In the genomic region with DNA sequence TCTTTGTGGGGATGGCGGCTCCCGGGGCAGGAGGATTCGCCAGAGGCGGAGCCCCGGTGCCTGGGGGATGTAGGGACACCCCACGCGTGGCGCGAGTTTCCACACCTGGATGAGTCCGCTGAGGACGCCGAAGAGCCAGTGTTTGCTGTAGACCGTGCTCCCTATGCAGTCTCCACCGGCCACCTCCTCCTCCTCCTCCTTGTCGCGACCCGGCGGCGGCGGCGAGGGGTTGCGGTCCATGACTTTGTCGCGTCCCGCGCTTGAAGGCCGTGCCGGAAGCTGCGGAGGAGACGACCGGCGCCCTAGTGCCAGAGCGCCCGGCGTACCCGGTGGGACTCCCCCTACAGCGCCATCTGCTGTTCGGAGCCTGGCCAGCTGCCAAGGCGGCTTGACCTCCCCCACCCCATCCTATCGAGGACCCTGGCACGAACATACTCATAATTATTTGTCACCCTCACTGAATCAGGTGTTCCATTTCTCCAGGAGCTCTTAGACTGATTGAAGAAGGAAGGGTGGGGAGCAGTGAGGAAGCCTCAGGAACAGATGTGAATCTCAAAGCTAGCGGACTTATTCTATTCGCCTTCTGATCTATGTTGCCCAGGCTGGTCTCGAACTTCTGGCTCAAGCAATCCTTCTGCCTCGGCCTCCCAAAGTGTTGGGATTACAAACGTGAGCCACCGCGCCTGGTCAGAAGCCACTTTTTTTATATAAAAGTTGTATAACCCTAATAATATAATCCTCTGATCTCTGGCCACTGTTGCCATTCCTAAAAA, we compare ENCODE assay signal across 1 cellular context.
TF ChIP-seq lines count a peak whose summit lies in the region.

A gene with protein sequence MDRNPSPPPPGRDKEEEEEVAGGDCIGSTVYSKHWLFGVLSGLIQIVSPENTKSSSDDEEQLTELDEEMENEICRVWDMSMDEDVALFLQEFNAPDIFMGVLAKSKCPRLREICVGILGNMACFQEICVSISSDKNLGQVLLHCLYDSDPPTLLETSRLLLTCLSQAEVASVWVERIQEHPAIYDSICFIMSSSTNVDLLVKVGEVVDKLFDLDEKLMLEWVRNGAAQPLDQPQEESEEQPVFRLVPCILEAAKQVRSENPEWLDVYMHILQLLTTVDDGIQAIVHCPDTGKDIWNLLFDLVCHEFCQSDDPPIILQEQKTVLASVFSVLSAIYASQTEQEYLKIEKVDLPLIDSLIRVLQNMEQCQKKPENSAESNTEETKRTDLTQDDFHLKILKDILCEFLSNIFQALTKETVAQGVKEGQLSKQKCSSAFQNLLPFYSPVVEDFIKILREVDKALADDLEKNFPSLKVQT (minus strand): TSS at position 281 of the 773 bp plus-strand sequence. CDS start 41 bp downstream, at position 240.

TF ChIP-seq in HepG2, 621 proteins besides CTCF, POLR2A, EP300 and RAD21 (continued from another document and continues in another):
- TF ChIP-seq, protein P1, sequence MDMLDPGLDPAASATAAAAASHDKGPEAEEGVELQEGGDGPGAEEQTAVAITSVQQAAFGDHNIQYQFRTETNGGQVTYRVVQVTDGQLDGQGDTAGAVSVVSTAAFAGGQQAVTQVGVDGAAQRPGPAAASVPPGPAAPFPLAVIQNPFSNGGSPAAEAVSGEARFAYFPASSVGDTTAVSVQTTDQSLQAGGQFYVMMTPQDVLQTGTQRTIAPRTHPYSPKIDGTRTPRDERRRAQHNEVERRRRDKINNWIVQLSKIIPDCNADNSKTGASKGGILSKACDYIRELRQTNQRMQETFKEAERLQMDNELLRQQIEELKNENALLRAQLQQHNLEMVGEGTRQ (IDR thresholded peaks at IDR 0.05; ENCODE audit: low read depth, low read length) = no peak
- TF ChIP-seq, protein P1 (CRISPR knock-in tag; IDR thresholded peaks at IDR 0.05; ENCODE audit: borderline replicate concordance) = no peak; the same call in 1 of the 2 replicates
- TF ChIP-seq NRL (CRISPR knock-in tag; IDR thresholded peaks at IDR 0.05; ENCODE audit: borderline replicate concordance) (peak; percentile 89), RFX1 (IDR thresholded peaks at IDR 0.05) (no peak), ZNF33A (CRISPR knock-in tag; IDR thresholded peaks at IDR 0.05; ENCODE audit: borderline replicate concordance) (no peak), RORA (CRISPR knock-in tag; IDR thresholded peaks at IDR 0.05) (no peak), SOX5 (CRISPR knock-in tag; IDR thresholded peaks at IDR 0.05; ENCODE audit: borderline replicate concordance) (peak; percentile 24; the same call in 1 of the 2 replicates), SRF (IDR thresholded peaks at IDR 0.05; ENCODE audit: low read depth, low read length) (no peak), ARID2 (CRISPR knock-in tag; IDR thresholded peaks at IDR 0.05; ENCODE audit: borderline replicate concordance) (0 out of 2 replicates have a peak, but pooled peaks have one; percentile 32), ZNF660 (CRISPR knock-in tag; IDR thresholded peaks at IDR 0.05; ENCODE audit: borderline replicate concordance, low read depth) (no peak), ZNF773 (CRISPR knock-in tag; IDR thresholded peaks at IDR 0.05; ENCODE audit: borderline replicate concordance) (no peak), CBX1 (IDR thresholded peaks at IDR 0.05; ENCODE audit: low read depth) (peak; percentile 73), ZNF468 (CRISPR knock-in tag; IDR thresholded peaks at IDR 0.05) (no peak), GABPA (IDR thresholded peaks at IDR 0.05; ENCODE audit: low read depth, low read length) (peak; percentile 77), GABPA (CRISPR knock-in tag; IDR thresholded peaks at IDR 0.05; ENCODE audit: low read depth) (peak; percentile 91), SP1 (IDR thresholded peaks at IDR 0.05) (no peak), SP1 (CRISPR knock-in tag; IDR thresholded peaks at IDR 0.05) (peak; percentile 15; the same call in 1 of the 2 replicates), KDM4B (CRISPR knock-in tag; IDR thresholded peaks at IDR 0.05) (peak; percentile 90; the same call in 1 of the 2 replicates), ZNF317 (CRISPR knock-in tag; IDR thresholded peaks at IDR 0.05) (peak; percentile 64; the same call in 1 of the 2 replicates), ZNF678 (CRISPR knock-in tag; IDR thresholded peaks at IDR 0.05) (peak; percentile 76; the same call in 1 of the 2 replicates), ZNF24 (IDR thresholded peaks at IDR 0.05) (no peak), ZNF546 (CRISPR knock-in tag; conservative IDR thresholded peaks at IDR 0.05) (peak; percentile 45; the same call in 1 of the 2 replicates), SPEN (CRISPR knock-in tag; IDR thresholded peaks at IDR 0.05; ENCODE audit: low read depth) (peak; percentile 97), ZNF747 (CRISPR knock-in tag; IDR thresholded peaks at IDR 0.05; ENCODE audit: borderline replicate concordance) (no peak), ZNF556 (CRISPR knock-in tag; IDR thresholded peaks at IDR 0.05; ENCODE audit: borderline replicate concordance) (peak; percentile 88), SP140L (CRISPR knock-in tag; IDR thresholded peaks at IDR 0.05; ENCODE audit: borderline replicate concordance) (no peak), NR1H2 (CRISPR knock-in tag; IDR thresholded peaks at IDR 0.05; ENCODE audit: borderline replicate concordance, low read depth) (no peak), NFE2L2 (IDR thresholded peaks at IDR 0.05; ENCODE audit: low read length) (no peak), AKAP8 (CRISPR knock-in tag; IDR thresholded peaks at IDR 0.05) (0 out of 2 replicates have a peak, but pooled peaks have one; percentile 41), ZNF703 (CRISPR knock-in tag; IDR thresholded peaks at IDR 0.05; ENCODE audit: borderline replicate concordance) (no peak; the same call in 1 of the 2 replicates), HDAC2 (CRISPR knock-in tag; IDR thresholded peaks at IDR 0.05) (peak; percentile 74), TRIM24 (CRISPR knock-in tag; IDR thresholded peaks at IDR 0.05) (no peak)
- TF ChIP-seq, protein P2, sequence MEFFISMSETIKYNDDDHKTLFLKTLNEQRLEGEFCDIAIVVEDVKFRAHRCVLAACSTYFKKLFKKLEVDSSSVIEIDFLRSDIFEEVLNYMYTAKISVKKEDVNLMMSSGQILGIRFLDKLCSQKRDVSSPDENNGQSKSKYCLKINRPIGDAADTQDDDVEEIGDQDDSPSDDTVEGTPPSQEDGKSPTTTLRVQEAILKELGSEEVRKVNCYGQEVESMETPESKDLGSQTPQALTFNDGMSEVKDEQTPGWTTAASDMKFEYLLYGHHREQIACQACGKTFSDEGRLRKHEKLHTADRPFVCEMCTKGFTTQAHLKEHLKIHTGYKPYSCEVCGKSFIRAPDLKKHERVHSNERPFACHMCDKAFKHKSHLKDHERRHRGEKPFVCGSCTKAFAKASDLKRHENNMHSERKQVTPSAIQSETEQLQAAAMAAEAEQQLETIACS (CRISPR knock-in tag; IDR thresholded peaks at IDR 0.05) = no peak
- TF ChIP-seq, protein P3, sequence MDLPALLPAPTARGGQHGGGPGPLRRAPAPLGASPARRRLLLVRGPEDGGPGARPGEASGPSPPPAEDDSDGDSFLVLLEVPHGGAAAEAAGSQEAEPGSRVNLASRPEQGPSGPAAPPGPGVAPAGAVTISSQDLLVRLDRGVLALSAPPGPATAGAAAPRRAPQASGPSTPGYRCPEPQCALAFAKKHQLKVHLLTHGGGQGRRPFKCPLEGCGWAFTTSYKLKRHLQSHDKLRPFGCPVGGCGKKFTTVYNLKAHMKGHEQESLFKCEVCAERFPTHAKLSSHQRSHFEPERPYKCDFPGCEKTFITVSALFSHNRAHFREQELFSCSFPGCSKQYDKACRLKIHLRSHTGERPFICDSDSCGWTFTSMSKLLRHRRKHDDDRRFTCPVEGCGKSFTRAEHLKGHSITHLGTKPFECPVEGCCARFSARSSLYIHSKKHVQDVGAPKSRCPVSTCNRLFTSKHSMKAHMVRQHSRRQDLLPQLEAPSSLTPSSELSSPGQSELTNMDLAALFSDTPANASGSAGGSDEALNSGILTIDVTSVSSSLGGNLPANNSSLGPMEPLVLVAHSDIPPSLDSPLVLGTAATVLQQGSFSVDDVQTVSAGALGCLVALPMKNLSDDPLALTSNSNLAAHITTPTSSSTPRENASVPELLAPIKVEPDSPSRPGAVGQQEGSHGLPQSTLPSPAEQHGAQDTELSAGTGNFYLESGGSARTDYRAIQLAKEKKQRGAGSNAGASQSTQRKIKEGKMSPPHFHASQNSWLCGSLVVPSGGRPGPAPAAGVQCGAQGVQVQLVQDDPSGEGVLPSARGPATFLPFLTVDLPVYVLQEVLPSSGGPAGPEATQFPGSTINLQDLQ (CRISPR knock-in tag; IDR thresholded peaks at IDR 0.05) = peak; percentile 79; the same call in 1 of the 2 replicates
- TF ChIP-seq, protein P4, sequence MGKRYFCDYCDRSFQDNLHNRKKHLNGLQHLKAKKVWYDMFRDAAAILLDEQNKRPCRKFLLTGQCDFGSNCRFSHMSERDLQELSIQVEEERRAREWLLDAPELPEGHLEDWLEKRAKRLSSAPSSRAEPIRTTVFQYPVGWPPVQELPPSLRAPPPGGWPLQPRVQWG (CRISPR knock-in tag; IDR thresholded peaks at IDR 0.05; ENCODE audit: borderline replicate concordance, low read depth) = no peak
- TF ChIP-seq, protein P5, sequence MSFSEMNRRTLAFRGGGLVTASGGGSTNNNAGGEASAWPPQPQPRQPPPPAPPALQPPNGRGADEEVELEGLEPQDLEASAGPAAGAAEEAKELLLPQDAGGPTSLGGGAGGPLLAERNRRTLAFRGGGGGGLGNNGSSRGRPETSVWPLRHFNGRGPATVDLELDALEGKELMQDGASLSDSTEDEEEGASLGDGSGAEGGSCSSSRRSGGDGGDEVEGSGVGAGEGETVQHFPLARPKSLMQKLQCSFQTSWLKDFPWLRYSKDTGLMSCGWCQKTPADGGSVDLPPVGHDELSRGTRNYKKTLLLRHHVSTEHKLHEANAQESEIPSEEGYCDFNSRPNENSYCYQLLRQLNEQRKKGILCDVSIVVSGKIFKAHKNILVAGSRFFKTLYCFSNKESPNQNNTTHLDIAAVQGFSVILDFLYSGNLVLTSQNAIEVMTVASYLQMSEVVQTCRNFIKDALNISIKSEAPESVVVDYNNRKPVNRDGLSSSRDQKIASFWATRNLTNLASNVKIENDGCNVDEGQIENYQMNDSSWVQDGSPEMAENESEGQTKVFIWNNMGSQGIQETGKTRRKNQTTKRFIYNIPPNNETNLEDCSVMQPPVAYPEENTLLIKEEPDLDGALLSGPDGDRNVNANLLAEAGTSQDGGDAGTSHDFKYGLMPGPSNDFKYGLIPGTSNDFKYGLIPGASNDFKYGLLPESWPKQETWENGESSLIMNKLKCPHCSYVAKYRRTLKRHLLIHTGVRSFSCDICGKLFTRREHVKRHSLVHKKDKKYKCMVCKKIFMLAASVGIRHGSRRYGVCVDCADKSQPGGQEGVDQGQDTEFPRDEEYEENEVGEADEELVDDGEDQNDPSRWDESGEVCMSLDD (CRISPR knock-in tag; IDR thresholded peaks at IDR 0.05; ENCODE audit: borderline replicate concordance) = no peak
- TF ChIP-seq, protein P6, sequence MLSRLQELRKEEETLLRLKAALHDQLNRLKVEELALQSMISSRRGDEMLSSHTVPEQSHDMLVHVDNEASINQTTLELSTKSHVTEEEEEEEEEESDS (CRISPR knock-in tag; IDR thresholded peaks at IDR 0.05; ENCODE audit: borderline replicate concordance) = no peak
- TF ChIP-seq, protein P7, sequence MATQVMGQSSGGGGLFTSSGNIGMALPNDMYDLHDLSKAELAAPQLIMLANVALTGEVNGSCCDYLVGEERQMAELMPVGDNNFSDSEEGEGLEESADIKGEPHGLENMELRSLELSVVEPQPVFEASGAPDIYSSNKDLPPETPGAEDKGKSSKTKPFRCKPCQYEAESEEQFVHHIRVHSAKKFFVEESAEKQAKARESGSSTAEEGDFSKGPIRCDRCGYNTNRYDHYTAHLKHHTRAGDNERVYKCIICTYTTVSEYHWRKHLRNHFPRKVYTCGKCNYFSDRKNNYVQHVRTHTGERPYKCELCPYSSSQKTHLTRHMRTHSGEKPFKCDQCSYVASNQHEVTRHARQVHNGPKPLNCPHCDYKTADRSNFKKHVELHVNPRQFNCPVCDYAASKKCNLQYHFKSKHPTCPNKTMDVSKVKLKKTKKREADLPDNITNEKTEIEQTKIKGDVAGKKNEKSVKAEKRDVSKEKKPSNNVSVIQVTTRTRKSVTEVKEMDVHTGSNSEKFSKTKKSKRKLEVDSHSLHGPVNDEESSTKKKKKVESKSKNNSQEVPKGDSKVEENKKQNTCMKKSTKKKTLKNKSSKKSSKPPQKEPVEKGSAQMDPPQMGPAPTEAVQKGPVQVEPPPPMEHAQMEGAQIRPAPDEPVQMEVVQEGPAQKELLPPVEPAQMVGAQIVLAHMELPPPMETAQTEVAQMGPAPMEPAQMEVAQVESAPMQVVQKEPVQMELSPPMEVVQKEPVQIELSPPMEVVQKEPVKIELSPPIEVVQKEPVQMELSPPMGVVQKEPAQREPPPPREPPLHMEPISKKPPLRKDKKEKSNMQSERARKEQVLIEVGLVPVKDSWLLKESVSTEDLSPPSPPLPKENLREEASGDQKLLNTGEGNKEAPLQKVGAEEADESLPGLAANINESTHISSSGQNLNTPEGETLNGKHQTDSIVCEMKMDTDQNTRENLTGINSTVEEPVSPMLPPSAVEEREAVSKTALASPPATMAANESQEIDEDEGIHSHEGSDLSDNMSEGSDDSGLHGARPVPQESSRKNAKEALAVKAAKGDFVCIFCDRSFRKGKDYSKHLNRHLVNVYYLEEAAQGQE (IDR thresholded peaks at IDR 0.05; ENCODE audit: borderline replicate concordance in 1 of 2, low read depth in 1 of 2, low read length in 2 of 2) = peak in 1 of 2 experiments; percentile 28; a peak in 2 of 4 replicates
- TF ChIP-seq, protein P8, sequence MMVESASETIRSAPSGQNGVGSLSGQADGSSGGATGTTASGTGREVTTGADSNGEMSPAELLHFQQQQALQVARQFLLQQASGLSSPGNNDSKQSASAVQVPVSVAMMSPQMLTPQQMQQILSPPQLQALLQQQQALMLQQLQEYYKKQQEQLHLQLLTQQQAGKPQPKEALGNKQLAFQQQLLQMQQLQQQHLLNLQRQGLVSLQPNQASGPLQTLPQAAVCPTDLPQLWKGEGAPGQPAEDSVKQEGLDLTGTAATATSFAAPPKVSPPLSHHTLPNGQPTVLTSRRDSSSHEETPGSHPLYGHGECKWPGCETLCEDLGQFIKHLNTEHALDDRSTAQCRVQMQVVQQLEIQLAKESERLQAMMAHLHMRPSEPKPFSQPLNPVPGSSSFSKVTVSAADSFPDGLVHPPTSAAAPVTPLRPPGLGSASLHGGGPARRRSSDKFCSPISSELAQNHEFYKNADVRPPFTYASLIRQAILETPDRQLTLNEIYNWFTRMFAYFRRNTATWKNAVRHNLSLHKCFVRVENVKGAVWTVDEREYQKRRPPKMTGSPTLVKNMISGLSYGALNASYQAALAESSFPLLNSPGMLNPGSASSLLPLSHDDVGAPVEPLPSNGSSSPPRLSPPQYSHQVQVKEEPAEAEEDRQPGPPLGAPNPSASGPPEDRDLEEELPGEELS (CRISPR knock-in tag; IDR thresholded peaks at IDR 0.05) = peak; percentile 34; the same call in 1 of the 2 replicates
- TF ChIP-seq, protein P9, sequence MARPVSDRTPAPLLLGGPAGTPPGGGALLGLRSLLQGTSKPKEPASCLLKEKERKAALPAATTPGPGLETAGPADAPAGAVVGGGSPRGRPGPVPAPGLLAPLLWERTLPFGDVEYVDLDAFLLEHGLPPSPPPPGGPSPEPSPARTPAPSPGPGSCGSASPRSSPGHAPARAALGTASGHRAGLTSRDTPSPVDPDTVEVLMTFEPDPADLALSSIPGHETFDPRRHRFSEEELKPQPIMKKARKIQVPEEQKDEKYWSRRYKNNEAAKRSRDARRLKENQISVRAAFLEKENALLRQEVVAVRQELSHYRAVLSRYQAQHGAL (CRISPR knock-in tag; IDR thresholded peaks at IDR 0.05; ENCODE audit: not compliant biosample characterization) = no peak
